In genomic region chr18:74796928-74797576, GRCh38 we compare ENCODE assay signal across 7 cellular contexts.
A peak's percentile ranks its signal among the peaks of the same experiment; 100 is the strongest.
DNase-seq lines count a peak whose midpoint lies in the region; ATAC-seq and TF ChIP-seq lines count a peak whose summit lies in the region.

No MANE protein-coding gene starts in this region.

- H3K4me1 ChIP-seq in rectal smooth muscle tissue (ENCODE audit: control insufficient read depth, insufficient read depth, low read length) = peaks cover 11% of the 10 kb centered on the region

- DNase-seq in M059J (ENCODE audit: low read depth) = peak; percentile 77
- DNase-seq in epithelial cell of proximal tubule (ENCODE audit: low read depth) = peak; percentile 41
- DNase-seq in NCI-H510A (lab: John Stamatoyannopoulos, UW) = no peak
- no peak for DNase-seq in activated T-helper 2 cell treated with anti-CD3 and anti-CD28 coated beads, Interferon-gamma antibody, Interleukin-2, Interleukin-4, amounts not matched to agents 10 μg/mL and 5 μg/mL and 100 μg/mL, durations not matched to agents 14 hours and 24 hours and 36 hours (ENCODE audit: low spot score)

- H3K4me3 ChIP-seq in epithelial cell of proximal tubule (ENCODE audit: low read depth, low read length) (no peak overlapping the region), rectal smooth muscle tissue (ENCODE audit: low read length) (no peak overlapping the region)

- H3K36me3 Mint-ChIP-seq in activated T-helper 2 cell treated with anti-CD3 and anti-CD28 coated beads, Interferon-gamma antibody, Interleukin-2, Interleukin-4, amounts not matched to agents 10 μg/mL and 5 μg/mL and 100 μg/mL, durations not matched to agents 14 hours and 24 hours and 36 hours (ENCODE audit: low read depth) = no peaks in the 10 kb centered on the region

- intact Hi-C loops in activated T-helper 2 cell treated with anti-CD3 and anti-CD28 coated beads, Interferon-gamma antibody, Interleukin-2, Interleukin-4, amounts not matched to agents 10 μg/mL and 5 μg/mL and 100 μg/mL, durations not matched to agents 14 hours and 24 hours and 36 hours (cut with micrococcal nuclease) = no loop called here

- peak overlapping the region; percentile 56 for H3K27ac ChIP-seq in rectal smooth muscle tissue (ENCODE audit: low read depth, low read length)

- no peak overlapping the region for H3K4me3 Mint-ChIP-seq in activated T-helper 2 cell treated with anti-CD3 and anti-CD28 coated beads, Interferon-gamma antibody, Interleukin-2, Interleukin-4, amounts not matched to agents 10 μg/mL and 5 μg/mL and 100 μg/mL, durations not matched to agents 14 hours and 24 hours and 36 hours (ENCODE audit: low read depth)

- no peak for TF ChIP-seq CTCF in epithelial cell of proximal tubule (conservative IDR thresholded peaks at IDR 0.05; ENCODE audit: low read depth, low read length)

- no peaks in the 10 kb centered on the region for H3K27me3 Mint-ChIP-seq in activated T-helper 2 cell treated with anti-CD3 and anti-CD28 coated beads, Interferon-gamma antibody, Interleukin-2, Interleukin-4, amounts not matched to agents 10 μg/mL and 5 μg/mL and 100 μg/mL, durations not matched to agents 14 hours and 24 hours and 36 hours (ENCODE audit: low read depth)

- ATAC-seq in GM18508 (IDR thresholded peaks at IDR 0.05; ENCODE audit: insufficient read depth, unreplicated experiment) (peak; percentile 94), GM21723 (IDR thresholded peaks at IDR 0.05; ENCODE audit: unreplicated experiment) (peak; percentile 98)

- H3K27ac Mint-ChIP-seq in activated T-helper 2 cell treated with anti-CD3 and anti-CD28 coated beads, Interferon-gamma antibody, Interleukin-2, Interleukin-4, amounts not matched to agents 10 μg/mL and 5 μg/mL and 100 μg/mL, durations not matched to agents 14 hours and 24 hours and 36 hours = no peak overlapping the region

- no peak overlapping the region for H3K9ac ChIP-seq in rectal smooth muscle tissue (ENCODE audit: low read length)

- no peaks in the 10 kb centered on the region for H3K9me3 Mint-ChIP-seq in activated T-helper 2 cell treated with anti-CD3 and anti-CD28 coated beads, Interferon-gamma antibody, Interleukin-2, Interleukin-4, amounts not matched to agents 10 μg/mL and 5 μg/mL and 100 μg/mL, durations not matched to agents 14 hours and 24 hours and 36 hours

- H3K27me3 ChIP-seq in rectal smooth muscle tissue (ENCODE audit: control insufficient read depth, insufficient read depth, low read length) = no peaks in the 10 kb centered on the region

- H3K36me3 ChIP-seq in rectal smooth muscle tissue (ENCODE audit: control insufficient read depth, insufficient read depth, low read length) = no peaks in the 10 kb centered on the region

- peaks cover 11% of the 10 kb centered on the region for H3K4me1 Mint-ChIP-seq in activated T-helper 2 cell treated with anti-CD3 and anti-CD28 coated beads, Interferon-gamma antibody, Interleukin-2, Interleukin-4, amounts not matched to agents 10 μg/mL and 5 μg/mL and 100 μg/mL, durations not matched to agents 14 hours and 24 hours and 36 hours (ENCODE audit: low read depth)

Comparison
In these comparisons a context has a peak if more than half of its experiments do, and no peak if none do; other contexts are left out.
1. DNase-seq: peak in M059J (single experiment) and epithelial cell of proximal tubule (single experiment); none in NCI-H510A (single experiment) and activated T-helper 2 cell treated with anti-CD3 and anti-CD28 coated beads, Interferon-gamma antibody, Interleukin-2, Interleukin-4, amounts not matched to agents 10 μg/mL and 5 μg/mL and 100 μg/mL, durations not matched to agents 14 hours and 24 hours and 36 hours (single experiment).